1 cellular context compared by ENCODE assay signal in genomic region chr7:139696547-139696946, GRCh38.
TF ChIP-seq lines count a peak whose summit lies in the region.

No MANE protein-coding gene starts in this region.

TF ChIP-seq in K562, 482 proteins besides CTCF, POLR2A, EP300 and RAD21 (continued from another document):
- TF ChIP-seq ZFX (CRISPR knock-in tag; IDR thresholded peaks at IDR 0.05) (0 out of 2 replicates have a peak, but pooled peaks have one; percentile 20), SPI1 (IDR thresholded peaks at IDR 0.05; ENCODE audit: borderline replicate concordance, low read depth, low read length) (peak; percentile 55; the same call in 1 of the 2 replicates), HES1 (IDR thresholded peaks at IDR 0.05; ENCODE audit: low read depth) (no peak), DPF2 (IDR thresholded peaks at IDR 0.05) (no peak), KAT8 (IDR thresholded peaks at IDR 0.05; ENCODE audit: low read depth) (no peak)
